Comparison of ENCODE assay signal across 9 cellular contexts in the genomic region with DNA sequence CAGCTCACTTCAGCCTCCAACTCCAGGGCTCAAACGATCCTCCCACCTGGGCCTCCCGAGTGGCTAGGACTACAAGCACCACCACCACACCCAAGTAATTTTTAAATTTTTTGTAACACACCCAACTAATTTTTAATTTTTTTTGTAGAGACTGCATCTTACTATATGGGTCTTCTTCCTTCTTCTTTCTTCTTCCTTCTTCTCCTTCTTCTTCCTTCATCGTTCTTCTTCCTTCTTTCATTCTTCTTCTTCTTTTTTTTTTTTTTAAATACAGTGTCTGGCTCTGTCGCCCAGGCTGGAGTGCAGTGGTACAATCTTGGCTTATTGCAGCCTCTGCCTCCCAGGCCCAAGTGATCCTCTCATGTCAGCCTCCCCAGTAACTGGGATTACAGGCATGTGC. TPM values are rescaled to one million over a fixed set of nuclear protein-coding genes. Genes with fewer than 3 reads are reported as not detected.
DNase-seq lines count a peak whose midpoint lies in the region; FAIRE-seq and TF ChIP-seq lines count a peak whose summit lies in the region.
"Had no signal": no experiment of that assay in that cellular context is flagged by ENCODE, and none has a peak within 500 bp of the region (broad histone marks: within the 10 kb centered on the region; RNA-seq: fewer than 3 reads in every experiment).

No MANE protein-coding gene starts in this region.

- peak overlapping the region; percentile 88 for H3K4me3 ChIP-seq in NB4 (ENCODE audit: low read depth, low read length)
- H3K4me3 ChIP-seq in neural progenitor cell = peak overlapping the region; percentile 60
- H3K4me3 ChIP-seq in small intestine (ENCODE audit: low read depth in 1 of 2, low read length in 2 of 2) = no peak overlapping the region

- H3K4me2 ChIP-seq in neural progenitor cell = no peak overlapping the region

- H3K36me3 Mint-ChIP-seq in dendritic cell treated with granulocyte-macrophage colony-stimulating factor and Interleukin-4, amounts not matched to agents 40 ng/mL and 50 ng/mL, for 4 days (ENCODE audit: low read depth) = peaks cover 42% of the 10 kb centered on the region
- H3K36me3 Mint-ChIP-seq in neural progenitor cell = no peaks in the 10 kb centered on the region

- intact Hi-C loops in dendritic cell treated with granulocyte-macrophage colony-stimulating factor and Interleukin-4, amounts not matched to agents 40 ng/mL and 50 ng/mL, for 4 days (cut with micrococcal nuclease) = loop anchor here (5.0 kb wide), 2 partner anchors 47 to 48 kb away; partner anchors contain the start of gene DUSP16

- peak overlapping the region; percentile 95 for H3K4me3 Mint-ChIP-seq in dendritic cell treated with granulocyte-macrophage colony-stimulating factor and Interleukin-4, amounts not matched to agents 40 ng/mL and 50 ng/mL, for 4 days
- peak overlapping the region; percentile 87 for H3K4me3 Mint-ChIP-seq in neural progenitor cell

- peaks cover 29% of the 10 kb centered on the region for H3F3A ChIP-seq in neural progenitor cell (ENCODE audit: low read depth)

- H3K27ac Mint-ChIP-seq in dendritic cell treated with granulocyte-macrophage colony-stimulating factor and Interleukin-4, amounts not matched to agents 40 ng/mL and 50 ng/mL, for 4 days = peak overlapping the region; percentile 98
- no peak overlapping the region for H3K27ac Mint-ChIP-seq in neural progenitor cell

- no peak for FAIRE-seq in small intestine (lab: Jason Lieb, UNC)

- no peaks in the 10 kb centered on the region for H4K20me1 ChIP-seq in neural progenitor cell (ENCODE audit: low read depth)

- H3K9ac ChIP-seq in neural progenitor cell = no peak overlapping the region

- H3K4me1 ChIP-seq in neural progenitor cell (peaks cover 16% of the 10 kb centered on the region), small intestine (ENCODE audit: control insufficient read depth in 2 of 2, insufficient read depth in 1 of 2, low read depth in 1 of 2, low read length in 1 of 2) (peaks cover 2 to 5% of the 10 kb centered on the region in 2 donors)

- H3K27ac ChIP-seq in C4-2B (peak overlapping the region; percentile 76), neural progenitor cell (no peak overlapping the region), small intestine (ENCODE audit: low read depth in 1 of 2, low read length in 1 of 2) (peak overlapping the region in 1 of 2 donors; percentile 100)

- H3K27me3 ChIP-seq in neural progenitor cell (no peaks in the 10 kb centered on the region), small intestine (ENCODE audit: control insufficient read depth in 2 of 2, insufficient read depth in 2 of 2, low read length in 2 of 2) (no peaks in the 10 kb centered on the region)
- H3K27me3 ChIP-seq: ovary had no signal

- no peaks in the 10 kb centered on the region for H3K9me3 Mint-ChIP-seq in dendritic cell treated with granulocyte-macrophage colony-stimulating factor and Interleukin-4, amounts not matched to agents 40 ng/mL and 50 ng/mL, for 4 days
- no peaks in the 10 kb centered on the region for H3K9me3 Mint-ChIP-seq in neural progenitor cell

- H3K27me3 Mint-ChIP-seq in dendritic cell treated with granulocyte-macrophage colony-stimulating factor and Interleukin-4, amounts not matched to agents 40 ng/mL and 50 ng/mL, for 4 days = no peaks in the 10 kb centered on the region
- peaks cover 4% of the 10 kb centered on the region for H3K27me3 Mint-ChIP-seq in neural progenitor cell (ENCODE audit: insufficient read depth, low read depth)

- no peak for TF ChIP-seq CTCF in C4-2B (conservative IDR thresholded peaks at IDR 0.05)
- TF ChIP-seq CTCF in NB4 (IDR thresholded peaks at IDR 0.05; ENCODE audit: low read depth, low read length) = no peak
- TF ChIP-seq CTCF in neural progenitor cell (IDR thresholded peaks at IDR 0.05) = no peak

- H3K79me2 ChIP-seq in neural progenitor cell (ENCODE audit: low read depth) = peaks cover 30% of the 10 kb centered on the region

- H2AFZ ChIP-seq in neural progenitor cell (replicated peaks) = no peak overlapping the region

- H3K9me3 ChIP-seq in neural progenitor cell (ENCODE audit: low read depth) = no peaks in the 10 kb centered on the region
- H3K9me3 ChIP-seq in small intestine (ENCODE audit: control insufficient read depth, low read depth) = no peaks in the 10 kb centered on the region
- H3K9me3 ChIP-seq: ovary had no signal

- no peak for TF ChIP-seq POLR2A in NB4 (IDR thresholded peaks at IDR 0.05; ENCODE audit: extremely low read depth, insufficient read length)

- no peaks in the 10 kb centered on the region for H3K36me3 ChIP-seq in neural progenitor cell
- H3K36me3 ChIP-seq in small intestine (ENCODE audit: control insufficient read depth in 2 of 2, insufficient read depth in 2 of 2, low read length in 2 of 2) = no peaks in the 10 kb centered on the region
- H3K36me3 ChIP-seq: ovary had no signal

- DNase-seq in NB4 (ENCODE audit: low read depth) (no peak), neural progenitor cell (ENCODE audit: low spot score) (no peak), small intestine (no peak), DMS153 (lab: John Stamatoyannopoulos, UW) (no peak), NCI-H2171 (lab: John Stamatoyannopoulos, UW) (no peak), NCI-H82 treated with DMSO at 0.1 percent for 48 hours (lab: John Stamatoyannopoulos, UW; ENCODE audit: unreplicated experiment) (no peak)

- H3K4me1 Mint-ChIP-seq in dendritic cell treated with granulocyte-macrophage colony-stimulating factor and Interleukin-4, amounts not matched to agents 40 ng/mL and 50 ng/mL, for 4 days (ENCODE audit: low read depth) = peaks cover 71% of the 10 kb centered on the region
- peaks cover 16% of the 10 kb centered on the region for H3K4me1 Mint-ChIP-seq in neural progenitor cell

- WGBS in small intestine, 3 donors = 94 to 95% (median 95%) methylated on average over 4 of the region's 4 CpGs

RNA-seq across cellular contexts. Expression of gene CREBL2, which starts 1.0 kb away (rescaled TPM):
- total RNA-seq in neural progenitor cell (ENCODE audit: low replicate concordance) = 27.9 and 31.4 TPM in 2 replicates
- polyA plus RNA-seq in small intestine = 10 to 100 TPM; 16.9 to 23.5 (median 23.3) TPM

RNA-seq across cellular contexts. Expression of gene DUSP16, which starts 48.0 kb away (rescaled TPM):
- total RNA-seq in neural progenitor cell (ENCODE audit: low replicate concordance) = 24.0 and 26.1 TPM in 2 replicates
- 10 to 100 TPM; 22.5 to 33.1 (median 27.0) TPM for polyA plus RNA-seq in small intestine

Comparison
In these comparisons a context has a peak if more than half of its experiments do, and no peak if none do; other contexts are left out.
1. H3K4me3 ChIP-seq: peak in NB4 (single experiment) and neural progenitor cell (single experiment); none in small intestine (0 of 2).